Comparison of ENCODE assay signal across 17 cellular contexts in the genomic region with DNA sequence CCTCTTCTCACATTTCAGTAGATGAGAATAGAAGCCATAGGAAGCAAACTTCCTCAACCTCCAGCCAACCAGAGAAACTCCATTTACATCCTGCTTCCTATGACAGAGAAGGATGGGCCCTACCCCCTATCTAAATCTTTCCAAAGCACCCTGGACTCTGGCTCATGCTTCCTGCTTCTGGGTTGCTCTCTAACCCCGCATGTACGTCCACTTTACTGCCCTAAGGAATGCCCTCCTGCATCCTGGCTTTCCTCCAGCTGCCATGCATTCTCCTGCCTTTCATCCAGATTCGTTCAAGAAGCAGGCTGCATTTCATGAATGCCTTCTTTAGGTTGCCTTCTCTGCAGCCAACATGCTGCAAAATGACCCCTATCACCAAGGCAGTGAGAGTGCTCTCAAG.
DNase-seq lines count a peak whose midpoint lies in the region; ATAC-seq, FAIRE-seq and TF ChIP-seq lines count a peak whose summit lies in the region.
"Had no signal": no experiment of that assay in that cellular context is flagged by ENCODE, and none has a peak within 500 bp of the region (broad histone marks: within the 10 kb centered on the region; RNA-seq: fewer than 3 reads in every experiment).

No MANE protein-coding gene starts in this region.

- no peak for FAIRE-seq in A549 (lab: Jason Lieb, UNC)
- FAIRE-seq: RCC 7860 had no signal

- TF ChIP-seq RAD21 in A549 (conservative IDR thresholded peaks at IDR 0.05 in 1 of 2, IDR thresholded peaks at IDR 0.05 in 1 of 2) = no peak

- H3F3A ChIP-seq in PC-3 (ENCODE audit: low read length, unreplicated experiment) = no peaks in the 10 kb centered on the region

- no peaks in the 10 kb centered on the region for H3K9me2 ChIP-seq in PC-3 (replicated peaks; ENCODE audit: low read length)

- TF ChIP-seq CTCF in A549 (IDR thresholded peaks at IDR 0.05) (no peak), PC-3 (conservative IDR thresholded peaks at IDR 0.05; ENCODE audit: low read depth, low read length) (no peak)

- ATAC-seq in A549 (peak in 1 of 2 experiments; percentile 54; a peak in 3 of 6 replicates), HG02973 (IDR thresholded peaks at IDR 0.05; ENCODE audit: unreplicated experiment) (no peak), GM21526 (IDR thresholded peaks at IDR 0.05; ENCODE audit: low FRiP score, unreplicated experiment) (no peak), PC-3 (no peak)
- ATAC-seq: gastroesophageal sphincter had no signal

- no peak overlapping the region for H3K9ac ChIP-seq in PC-3 (ENCODE audit: low read length)

- no peak for TF ChIP-seq POLR2A in A549 (IDR thresholded peaks at IDR 0.05; ENCODE audit: low read length)

- TF ChIP-seq EP300 in A549 (IDR thresholded peaks at IDR 0.05) = no peak

- H3K36me3 ChIP-seq in PC-3 (ENCODE audit: low read depth, low read length) = no peaks in the 10 kb centered on the region
- H3K36me3 ChIP-seq: adrenal gland, gastroesophageal sphincter, tibial artery had no signal

- CTCF ChIA-PET in A549 (lab: Yijun Ruan, JAX) (interaction anchor here (1.0 to 6.1 kb wide), 6 partner anchors 9 to 244 kb away, joined by 3 to 42 read pairs (median 6); partner anchors contain the start of gene FAM50B), PC-3 (lab: Charles Lee) (no interaction called here)

- H3K79me2 ChIP-seq in PC-3 (ENCODE audit: low read length) = no peaks in the 10 kb centered on the region

- H3K27me3 ChIP-seq in PC-3 (ENCODE audit: low read length) = no peaks in the 10 kb centered on the region
- H3K27me3 ChIP-seq: adrenal gland, dorsolateral prefrontal cortex, gastroesophageal sphincter, tibial artery had no signal

- H3K4me2 ChIP-seq in A549 = peak overlapping the region; percentile 1; the same call in 1 of the 3 replicates
- no peak overlapping the region for H3K4me2 ChIP-seq in PC-3 (ENCODE audit: low read length)

- H3K4me3 ChIP-seq in A549 (no peak overlapping the region), PC-3 (ENCODE audit: low read length) (no peak overlapping the region)
- H3K4me3 ChIP-seq: adrenal gland, dorsolateral prefrontal cortex, gastroesophageal sphincter, tibial artery had no signal

- H3K9me3 ChIP-seq in A549 = no peaks in the 10 kb centered on the region
- no peaks in the 10 kb centered on the region for H3K9me3 ChIP-seq in PC-3 (ENCODE audit: low read length)
- H3K9me3 ChIP-seq: adrenal gland, gastroesophageal sphincter, tibial artery had no signal

- H3K27ac ChIP-seq in A549 = no peak overlapping the region
- H3K27ac ChIP-seq in PC-3 (ENCODE audit: low read length) = no peak overlapping the region
- H3K27ac ChIP-seq: dorsolateral prefrontal cortex, gastroesophageal sphincter, tibial artery had no signal

- 52% methylated on average over 3 of the region's 3 CpGs for WGBS in A549 (ENCODE audit: missing lambda C conversion rate)

- peak in 1 of 2 experiments; percentile 25 for DNase-seq in A549 (ENCODE audit: low read depth in 1 of 2, low spot score in 1 of 2)
- peak; percentile 86 for DNase-seq in NCI-H226
- DNase-seq in fibroblast of gingiva (ENCODE audit: low read depth) = peak; percentile 51
- DNase-seq in lung microvascular endothelial cell (ENCODE audit: low read depth in 2 of 2) = peak; percentile 33 to 67
- no peak for DNase-seq in NCI-H2196 treated with DMSO at 0.1 percent for 48 hours (lab: John Stamatoyannopoulos, UW; ENCODE audit: unreplicated experiment)
- no peak for DNase-seq in PC-3
- DNase-seq: activated CD4-positive, alpha-beta T cell treated with anti-CD3 and anti-CD28 coated beads, Interleukin-2, amount 10 ng/mL, durations not matched to agents 24 days and 14 days; activated T-cell treated with anti-CD3 and anti-CD28 coated beads, Interleukin-2, amount 50 U/mL, for 24 hours; adrenal gland; dorsolateral prefrontal cortex; NCI-H1436; NCI-H526; tibial artery had no signal

- intact Hi-C loops in PC-3 (cut with micrococcal nuclease) = no loop called here

- POLR2A ChIA-PET in A549 (lab: Yijun Ruan, JAX) (no interaction called here), PC-3 (lab: Charles Lee; ENCODE audit: unreplicated experiment) (no interaction called here)

- H3K4me1 ChIP-seq in A549 = peaks cover 19% of the 10 kb centered on the region; the same call in 2 of the 3 replicates
- H3K4me1 ChIP-seq in PC-3 (ENCODE audit: insufficient read depth, low read length) = peaks cover 7% of the 10 kb centered on the region; the same call in 1 of the 2 replicates

- BruUV-seq in PC-3 (replicated peaks; lab: Mats Ljungman, UMichigan) = no TSS peak

- no peaks in the 10 kb centered on the region for H4K20me1 ChIP-seq in PC-3 (ENCODE audit: low read length)

- no peak overlapping the region for H2AFZ ChIP-seq in PC-3 (ENCODE audit: low read length)

TF ChIP-seq in A549, 52 proteins besides CTCF, POLR2A, EP300 and RAD21:
- TF ChIP-seq ATOH8 (CRISPR knock-in tag; IDR thresholded peaks at IDR 0.05; ENCODE audit: low read depth) = no peak
- TF ChIP-seq, protein P1, sequence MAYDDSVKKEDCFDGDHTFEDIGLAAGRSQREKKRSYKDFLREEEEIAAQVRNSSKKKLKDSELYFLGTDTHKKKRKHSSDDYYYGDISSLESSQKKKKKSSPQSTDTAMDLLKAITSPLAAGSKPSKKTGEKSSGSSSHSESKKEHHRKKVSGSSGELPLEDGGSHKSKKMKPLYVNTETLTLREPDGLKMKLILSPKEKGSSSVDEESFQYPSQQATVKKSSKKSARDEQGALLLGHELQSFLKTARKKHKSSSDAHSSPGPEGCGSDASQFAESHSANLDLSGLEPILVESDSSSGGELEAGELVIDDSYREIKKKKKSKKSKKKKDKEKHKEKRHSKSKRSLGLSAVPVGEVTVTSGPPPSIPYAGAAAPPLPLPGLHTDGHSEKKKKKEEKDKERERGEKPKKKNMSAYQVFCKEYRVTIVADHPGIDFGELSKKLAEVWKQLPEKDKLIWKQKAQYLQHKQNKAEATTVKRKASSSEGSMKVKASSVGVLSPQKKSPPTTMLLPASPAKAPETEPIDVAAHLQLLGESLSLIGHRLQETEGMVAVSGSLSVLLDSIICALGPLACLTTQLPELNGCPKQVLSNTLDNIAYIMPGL (CRISPR knock-in tag; IDR thresholded peaks at IDR 0.05; ENCODE audit: borderline replicate concordance) = no peak
- no peak for TF ChIP-seq GATA3 (IDR thresholded peaks at IDR 0.05; ENCODE audit: borderline replicate concordance)
- TF ChIP-seq FOSL2 (IDR thresholded peaks at IDR 0.05) = no peak
- no peak for TF ChIP-seq FOSL2 (CRISPR knock-in tag; IDR thresholded peaks at IDR 0.05)
- TF ChIP-seq MAX (IDR thresholded peaks at IDR 0.05) = no peak
- no peak for TF ChIP-seq JUNB (IDR thresholded peaks at IDR 0.05)

Comparison
In these comparisons a context has a peak if more than half of its experiments do, and no peak if none do; other contexts are left out.
1. DNase-seq: peak in NCI-H226 (single experiment), fibroblast of gingiva (single experiment) and lung microvascular endothelial cell (2 of 2); none in NCI-H2196 treated with DMSO at 0.1 percent for 48 hours (single experiment) and PC-3 (single experiment).